21 cellular contexts compared by ENCODE assay signal in genomic region chr2:232039086-232039485, GRCh38.
"Had no signal": no experiment of that assay in that cellular context is flagged by ENCODE, and none has a peak within 500 bp of the region (broad histone marks: within the 10 kb centered on the region; RNA-seq: fewer than 3 reads in every experiment).

No MANE protein-coding gene starts in this region.

- H3K27ac ChIP-seq: ascending aorta, cardiac muscle cell, colonic mucosa, ovary, SK-N-MC, testis, upper lobe of right lung had no signal

- H3K4me3 ChIP-seq: ascending aorta, cardiac muscle cell, colonic mucosa, ovary, SK-N-MC, testis, upper lobe of right lung had no signal

- H3K27ac Mint-ChIP-seq: activated T-helper 1 cell treated with anti-CD3 and anti-CD28 coated beads, Interleukin-12 subunit alpha, Interleukin-12 subunit beta, Interleukin-2, Interleukin-4 antibody, amounts not matched to agents 30 ng/mL and 10 ng/mL and 1 ng/mL, durations not matched to agents 14 hours and 24 hours and 36 hours; mesothelial cell of epicardium; T-cell had no signal

- H3K4me1 Mint-ChIP-seq: mesothelial cell of epicardium had no signal

- H3K9me3 ChIP-seq: colonic mucosa, ovary, testis had no signal

- H3K27me3 ChIP-seq: ascending aorta, cardiac muscle cell, colonic mucosa, ovary, testis, upper lobe of right lung had no signal

- ATAC-seq: upper lobe of right lung had no signal

- H3K27me3 Mint-ChIP-seq: T-cell had no signal

- H3K36me3 ChIP-seq: cardiac muscle cell, colonic mucosa, ovary, upper lobe of right lung had no signal

- H3K4me3 Mint-ChIP-seq: activated T-helper 1 cell treated with anti-CD3 and anti-CD28 coated beads, Interleukin-12 subunit alpha, Interleukin-12 subunit beta, Interleukin-2, Interleukin-4 antibody, amounts not matched to agents 30 ng/mL and 10 ng/mL and 1 ng/mL, durations not matched to agents 14 hours and 24 hours and 36 hours; mesothelial cell of epicardium; neural crest cell; T-cell had no signal

- H3K4me1 ChIP-seq: ascending aorta, colonic mucosa, testis, upper lobe of right lung had no signal

- DNase-seq: activated CD4-positive, alpha-beta T cell treated with anti-CD3 and anti-CD28 coated beads, Interleukin-2, amount 50 U/mL, for 1 hour; activated CD8-positive, alpha-beta memory T cell treated with anti-CD3 and anti-CD28 coated beads for 24 hours; activated naive CD4-positive, alpha-beta T cell; colonic mucosa; effector CD8-positive, alpha-beta T cell; foreskin fibroblast; kidney glomerular epithelial cell; ovary; stimulated activated CD4-positive, alpha-beta T cell treated with anti-CD3 and anti-CD28 coated beads, Interleukin-15, amount 100 ng/mL, for 24 hours; stimulated activated CD4-positive, alpha-beta T cell treated with anti-CD3 and anti-CD28 coated beads, Interleukin-4, amount 100 ng/mL, for 1 hour; stimulated activated naive CD4-positive, alpha-beta T cell treated with Interleukin-2 at 50 U/mL for 16 hours; T-cell; T-helper 9 cell; testis; upper lobe of right lung had no signal
